Comparison of ENCODE assay signal across 8 cellular contexts in genomic region chr11:31509412-31510345, GRCh38. TPM values are rescaled to one million over a fixed set of nuclear protein-coding genes. Genes with fewer than 3 reads are reported as not detected.
DNase-seq lines count a peak whose midpoint lies in the region; ATAC-seq, FAIRE-seq and TF ChIP-seq lines count a peak whose summit lies in the region.

A gene with protein sequence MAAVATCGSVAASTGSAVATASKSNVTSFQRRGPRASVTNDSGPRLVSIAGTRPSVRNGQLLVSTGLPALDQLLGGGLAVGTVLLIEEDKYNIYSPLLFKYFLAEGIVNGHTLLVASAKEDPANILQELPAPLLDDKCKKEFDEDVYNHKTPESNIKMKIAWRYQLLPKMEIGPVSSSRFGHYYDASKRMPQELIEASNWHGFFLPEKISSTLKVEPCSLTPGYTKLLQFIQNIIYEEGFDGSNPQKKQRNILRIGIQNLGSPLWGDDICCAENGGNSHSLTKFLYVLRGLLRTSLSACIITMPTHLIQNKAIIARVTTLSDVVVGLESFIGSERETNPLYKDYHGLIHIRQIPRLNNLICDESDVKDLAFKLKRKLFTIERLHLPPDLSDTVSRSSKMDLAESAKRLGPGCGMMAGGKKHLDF (plus strand): TSS chr11:31509767. CDS start chr11:31509785, 18 bp downstream.
Gene IMMP1L, minus strand, starts transcription at chr11:31509622. Its CDS starts 46,346 bp downstream, at chr11:31463276.

- FAIRE-seq in astrocyte (lab: Jason Lieb, UNC): peak; percentile 64

- peak within 1 kb of the TSS; percentile 92 for H3K9ac ChIP-seq in astrocyte (ENCODE audit: low read length)

- peak; percentile 100 for ATAC-seq in GM18502 (IDR thresholded peaks at IDR 0.05; ENCODE audit: poor library complexity, unreplicated experiment)
- ATAC-seq in HG02970 (IDR thresholded peaks at IDR 0.05; ENCODE audit: low FRiP score, unreplicated experiment): peak; percentile 100

- peak within 1 kb of the TSS; percentile 97 for H3K27ac Mint-ChIP-seq in T-helper 2 cell treated with Interferon-gamma antibody and Interleukin-4, amounts not matched to agents 5 μg/mL and 100 μg/mL, for 36 hours
- H3K27ac Mint-ChIP-seq in astrocyte (ENCODE audit: unreplicated experiment): peak within 1 kb of the TSS; percentile 91

- H3K4me3 Mint-ChIP-seq in T-helper 2 cell treated with Interferon-gamma antibody and Interleukin-4, amounts not matched to agents 5 μg/mL and 100 μg/mL, for 36 hours: peak within 1 kb of the TSS; percentile 98
- peak within 1 kb of the TSS; percentile 98 for H3K4me3 Mint-ChIP-seq in astrocyte (ENCODE audit: unreplicated experiment)

- H2AFZ ChIP-seq in astrocyte (ENCODE audit: low read depth, low read length): peak within 1 kb of the TSS; percentile 99

- H3K4me1 ChIP-seq in astrocyte (ENCODE audit: insufficient read depth, low read length): no peaks in the 10 kb centered on the region

- DNase-seq in NCI-H1930 (lab: John Stamatoyannopoulos, UW) (peak; percentile 96 to 98), astrocyte (ENCODE audit: low read depth) (peak; percentile 91), hepatic stellate cell (ENCODE audit: low spot score) (peak; percentile 100), renal cortical epithelial cell (ENCODE audit: low read depth) (peak; percentile 94), cortex of kidney (lab: John Stamatoyannopoulos, UW) (no peak)
- DNase-seq in T-helper 2 cell treated with Interferon-gamma antibody and Interleukin-4, amounts not matched to agents 5 μg/mL and 100 μg/mL, for 36 hours (ENCODE audit: low spot score): peak; percentile 93

- H3K79me2 ChIP-seq in astrocyte (ENCODE audit: insufficient read depth, low read length): peaks cover 59% of the 10 kb centered on the region

- peaks cover 7% of the 10 kb centered on the region for H3K36me3 Mint-ChIP-seq in T-helper 2 cell treated with Interferon-gamma antibody and Interleukin-4, amounts not matched to agents 5 μg/mL and 100 μg/mL, for 36 hours (ENCODE audit: low read depth)
- no peaks in the 10 kb centered on the region for H3K36me3 Mint-ChIP-seq in astrocyte (ENCODE audit: low read depth, unreplicated experiment)

- H3K4me1 Mint-ChIP-seq in T-helper 2 cell treated with Interferon-gamma antibody and Interleukin-4, amounts not matched to agents 5 μg/mL and 100 μg/mL, for 36 hours (ENCODE audit: low read depth): peaks cover 27% of the 10 kb centered on the region
- peaks cover 15% of the 10 kb centered on the region for H3K4me1 Mint-ChIP-seq in astrocyte (ENCODE audit: low read depth, unreplicated experiment)

- H3K9me3 ChIP-seq in astrocyte (ENCODE audit: insufficient read depth, low read depth, low read length): no peaks in the 10 kb centered on the region

- H3K27ac ChIP-seq in astrocyte (ENCODE audit: low read depth, low read length): peak within 1 kb of the TSS; percentile 87

- H3K27me3 ChIP-seq in astrocyte (ENCODE audit: insufficient read depth, low read length): no peaks in the 10 kb centered on the region

- TF ChIP-seq CTCF in astrocyte (IDR thresholded peaks at IDR 0.05; ENCODE audit: insufficient read depth, low read depth, low read length): no peak

- H3K36me3 ChIP-seq in astrocyte (ENCODE audit: insufficient read depth, low read length): no peaks in the 10 kb centered on the region

- H3K4me2 ChIP-seq in astrocyte (ENCODE audit: low read length): peak within 1 kb of the TSS; percentile 93

- H4K20me1 ChIP-seq in astrocyte (ENCODE audit: insufficient read depth, low read length): no peaks in the 10 kb centered on the region

- H3K9me3 Mint-ChIP-seq in T-helper 2 cell treated with Interferon-gamma antibody and Interleukin-4, amounts not matched to agents 5 μg/mL and 100 μg/mL, for 36 hours: no peaks in the 10 kb centered on the region
- no peaks in the 10 kb centered on the region for H3K9me3 Mint-ChIP-seq in astrocyte (ENCODE audit: unreplicated experiment)

- H3K27me3 Mint-ChIP-seq in T-helper 2 cell treated with Interferon-gamma antibody and Interleukin-4, amounts not matched to agents 5 μg/mL and 100 μg/mL, for 36 hours (ENCODE audit: low read depth): no peaks in the 10 kb centered on the region
- H3K27me3 Mint-ChIP-seq in astrocyte (ENCODE audit: low read depth, unreplicated experiment): no peaks in the 10 kb centered on the region

- H3K4me3 ChIP-seq in astrocyte (ENCODE audit: insufficient read depth, low read depth, low read length): peak within 1 kb of the TSS; percentile 93

RNA-seq across cellular contexts. Expression of the first gene that starts in this region (rescaled TPM):
- total RNA-seq in astrocyte: 12.9 and 13.1 TPM in 2 replicates
- 22.4 and 29.7 TPM in 2 replicates for total RNA-seq in renal cortical epithelial cell

RNA-seq across cellular contexts. Expression of gene IMMP1L, which starts in this region (rescaled TPM):
- total RNA-seq in astrocyte (17.2 and 21.5 TPM in 2 replicates), renal cortical epithelial cell (10.6 and 11.6 TPM in 2 replicates)
